ENCODE assay signal across 29 cellular contexts in the genomic region with DNA sequence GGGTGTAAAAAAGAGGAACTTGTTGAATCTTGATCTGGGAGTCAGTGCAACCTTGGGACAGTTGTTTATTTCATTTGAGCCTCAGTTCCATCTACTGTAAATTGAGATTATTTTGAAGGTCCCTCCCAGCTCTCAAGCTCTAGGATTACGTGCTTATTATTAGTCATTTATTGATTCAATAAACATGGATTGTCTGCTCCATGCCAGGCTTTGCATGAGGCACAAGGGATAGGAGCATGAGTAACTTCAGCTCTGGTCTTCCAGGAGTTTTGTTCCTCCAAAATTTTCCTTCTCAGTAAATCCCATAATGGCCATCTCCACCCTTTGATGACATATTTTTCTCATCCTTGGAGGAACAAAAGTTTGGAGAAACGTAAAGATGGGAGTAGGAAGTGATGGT.
"Had no signal": no experiment of that assay in that cellular context is flagged by ENCODE, and none has a peak within 500 bp of the region (broad histone marks: within the 10 kb centered on the region; RNA-seq: fewer than 3 reads in every experiment).

No MANE protein-coding gene starts in this region.

- ATAC-seq: left colon; left lung; lower lobe of right lung; naive thymus-derived CD8-positive, alpha-beta T cell; pancreas; right cardiac atrium; sciatic nerve; stimulated activated naive B cell treated with anti-CD40 and anti-IgM and Interleukin-4, amounts not matched to agents 10 μg/mL and 1 μg/mL and 100 μg/mL, for 72 hours; stimulated activated naive CD8-positive, alpha-beta T cell treated with anti-CD3 and anti-CD28 coated beads, Interleukin-15, Interleukin-2, amounts not matched to agents 100 U/mL and 50 U/mL, for 24 hours had no signal

- H3K36me3 ChIP-seq: left lung, lower lobe of right lung, pancreas, prostate gland, stomach, thyroid gland, transverse colon, upper lobe of left lung, vagina had no signal

- FAIRE-seq: islet of Langerhans, kidney, pancreas had no signal

- DNase-seq: immature natural killer cell; kidney; left colon; left lung; lower lobe of right lung; mammary epithelial cell; mesenchymal stem cell; naive thymus-derived CD8-positive, alpha-beta T cell; nucleus accumbens; pancreas; posterior cingulate gyrus; retina; right cardiac atrium; stimulated activated CD4-positive, alpha-beta T cell treated with anti-CD3 and anti-CD28 coated beads, Interleukin-12 subunit alpha, Interleukin-12 subunit beta, amount 100 ng/mL, for 4 hours; stimulated activated CD4-positive, alpha-beta T cell treated with anti-CD3 and anti-CD28 coated beads, Interleukin-15, amount 100 ng/mL, for 24 hours; stimulated activated CD4-positive, alpha-beta T cell treated with anti-CD3 and anti-CD28 coated beads, Interleukin-2, amount 100 ng/mL, for 24 hours; stimulated activated CD4-positive, alpha-beta T cell treated with anti-CD3 and anti-CD28 coated beads, Interleukin-4, amount 100 ng/mL, for 1 hour; stimulated activated naive B cell treated with anti-CD40 and anti-IgM and Interleukin-4, amounts not matched to agents 10 μg/mL and 1 μg/mL and 100 μg/mL, for 72 hours; stimulated activated naive CD8-positive, alpha-beta T cell treated with anti-CD3 and anti-CD28 coated beads, Interleukin-15, Interleukin-2, amounts not matched to agents 100 U/mL and 50 U/mL, for 24 hours; stomach; testis; thyroid gland; transverse colon; upper lobe of left lung had no signal

- H3K9me3 ChIP-seq: left lung, lower lobe of right lung, pancreas, prostate gland, stomach, testis, thyroid gland, transverse colon, upper lobe of left lung, vagina had no signal

- H3K4me3 ChIP-seq: left lung, lower lobe of right lung, pancreas, prostate gland, skin epidermis, stomach, testis, thyroid gland, transverse colon, upper lobe of left lung, vagina had no signal

- H3K4me1 ChIP-seq: left lung, lower lobe of right lung, pancreas, prostate gland, stomach, testis, thyroid gland, transverse colon, upper lobe of left lung had no signal

- H3K27ac ChIP-seq: left lung, lower lobe of right lung, pancreas, prostate gland, skin epidermis, stomach, testis, thyroid gland, transverse colon, upper lobe of left lung, vagina had no signal

- H3K27me3 ChIP-seq: left lung, pancreas, stomach, testis, thyroid gland, transverse colon, upper lobe of left lung, vagina had no signal
